Comparison of ENCODE assay signal across 7 cellular contexts in the genomic region with DNA sequence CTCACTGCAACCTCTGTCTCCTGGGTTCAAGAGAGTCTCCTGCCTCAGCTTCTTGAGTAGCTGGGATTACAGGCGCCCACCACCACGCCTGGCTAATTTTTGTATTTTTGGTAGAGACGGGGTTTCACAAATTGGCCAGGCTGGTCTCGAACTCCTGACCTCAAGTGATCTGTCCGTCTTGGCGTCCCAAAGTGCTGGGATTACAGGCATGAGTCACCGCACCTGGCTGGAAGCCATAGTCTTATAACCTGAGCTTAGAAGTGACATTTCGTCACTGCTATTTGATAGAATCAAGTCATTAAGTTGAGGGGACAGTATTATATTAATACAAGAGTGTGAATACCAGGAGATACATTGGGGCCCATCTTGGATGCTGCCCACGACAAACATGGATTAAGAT. TPM values are rescaled to one million over a fixed set of nuclear protein-coding genes. Genes with fewer than 3 reads are reported as not detected.
A peak's percentile ranks its signal among the peaks of the same experiment; 100 is the strongest.
DNase-seq lines count a peak whose midpoint lies in the region; ATAC-seq and TF ChIP-seq lines count a peak whose summit lies in the region.
"Not testable (repeated sequence)": the region's sequence is repeated elsewhere in the genome, so short reads cannot be mapped to it uniquely, and the experiment has no call there.

No MANE protein-coding gene starts in this region.

- intact Hi-C loops in PC-3 (cut with micrococcal nuclease): loop anchor here (2.0 kb wide), 1 partner anchor 17 kb away; no protein-coding TSS in a partner anchor

- not testable (repeated sequence) for ATAC-seq in PC-3; activated T-helper 17 cell treated with anti-CD3 and anti-CD28 coated beads, Interleukin-2, amount 50 U/mL, for 72 hours (replicated peaks); stimulated activated memory B cell treated with anti-CD40 and anti-IgM and Interleukin-4, amounts not matched to agents 10 μg/mL and 1 μg/mL and 100 μg/mL, for 72 hours

- peak overlapping the region; percentile 20 for H3K27ac Mint-ChIP-seq in activated T-helper 17 cell treated with anti-CD3 and anti-CD28 coated beads, Interleukin-2, amount 50 U/mL, for 72 hours
- H3K27ac Mint-ChIP-seq in stimulated activated memory B cell treated with anti-CD40 and anti-IgM and Interleukin-4, amounts not matched to agents 10 μg/mL and 1 μg/mL and 100 μg/mL, for 72 hours: peak overlapping the region; percentile 56

- not testable (repeated sequence) for H2BK5ac ChIP-seq in trophoblast cell (ENCODE audit: low read depth, low read length, poor library complexity)

- not testable (repeated sequence) for H3K9me3 Mint-ChIP-seq in activated T-helper 17 cell treated with anti-CD3 and anti-CD28 coated beads, Interleukin-2, amount 50 U/mL, for 72 hours; stimulated activated memory B cell treated with anti-CD40 and anti-IgM and Interleukin-4, amounts not matched to agents 10 μg/mL and 1 μg/mL and 100 μg/mL, for 72 hours

- CTCF ChIA-PET in HEK293 (lab: Yijun Ruan, JAX): not testable (repeated sequence)
- CTCF ChIA-PET in PC-3 (lab: Charles Lee): interaction anchor here (0.5 kb wide), 1 partner anchor 28 kb away, joined by 3 read pairs; no protein-coding TSS in a partner anchor

- not testable (repeated sequence) for H3K36me3 Mint-ChIP-seq in activated T-helper 17 cell treated with anti-CD3 and anti-CD28 coated beads, Interleukin-2, amount 50 U/mL, for 72 hours (ENCODE audit: low read depth); stimulated activated memory B cell treated with anti-CD40 and anti-IgM and Interleukin-4, amounts not matched to agents 10 μg/mL and 1 μg/mL and 100 μg/mL, for 72 hours

- not testable (repeated sequence) for H3K9ac ChIP-seq in BLaER1 treated with 17β-estradiol and CSF1 and Interleukin-3, amounts not matched to agents 10 nM and 100 nM; PC-3 (ENCODE audit: low read length); trophoblast cell (ENCODE audit: low read length)

- not testable (repeated sequence) for H3K27me3 Mint-ChIP-seq in activated T-helper 17 cell treated with anti-CD3 and anti-CD28 coated beads, Interleukin-2, amount 50 U/mL, for 72 hours; stimulated activated memory B cell treated with anti-CD40 and anti-IgM and Interleukin-4, amounts not matched to agents 10 μg/mL and 1 μg/mL and 100 μg/mL, for 72 hours

- H3K36me3 ChIP-seq in BLaER1 treated with 17β-estradiol and CSF1 and Interleukin-3, amounts not matched to agents 10 nM and 100 nM: peaks cover 0 to 13% (median 4%) of the 10 kb centered on the region in 11 experiments; a peak in 7 of 22 replicates
- H3K36me3 ChIP-seq in HEK293 (ENCODE audit: control insufficient read depth in 2 of 2, insufficient read depth in 1 of 2, low read length in 2 of 2); PC-3 (ENCODE audit: low read depth, low read length); trophoblast cell (ENCODE audit: control insufficient read depth in 1 of 2, insufficient read depth in 2 of 2, low read length in 2 of 2): not testable (repeated sequence)

- not testable (repeated sequence) for H4K8ac ChIP-seq in trophoblast cell (ENCODE audit: low read depth, low read length)

- not testable (repeated sequence) for H3K27me3 ChIP-seq in BLaER1 treated with 17β-estradiol and CSF1 and Interleukin-3, amounts not matched to agents 10 nM and 100 nM; PC-3 (ENCODE audit: low read length); trophoblast cell (ENCODE audit: insufficient read depth, low read length)

- H3F3A ChIP-seq in PC-3 (ENCODE audit: low read length, unreplicated experiment): not testable (repeated sequence)

- peak overlapping the region in 6 of 11 experiments; percentile 5 to 80 (median 66); a peak in 7 of 22 replicates for H3K4me2 ChIP-seq in BLaER1 treated with 17β-estradiol and CSF1 and Interleukin-3, amounts not matched to agents 10 nM and 100 nM
- H3K4me2 ChIP-seq in PC-3 (ENCODE audit: low read length); trophoblast cell (ENCODE audit: low read length): not testable (repeated sequence)

- not testable (repeated sequence) for TF ChIP-seq CTCF in HEK293 (tag by site-specific recombination; IDR thresholded peaks at IDR 0.05); PC-3 (conservative IDR thresholded peaks at IDR 0.05; ENCODE audit: low read depth, low read length); fibroblast of mammary gland (conservative IDR thresholded peaks at IDR 0.05; ENCODE audit: control insufficient read depth, insufficient read depth, low read depth, low read length)

- not testable (repeated sequence) for H3K18ac ChIP-seq in trophoblast cell (ENCODE audit: low read length)

- peak; percentile 74 for DNase-seq in PC-3
- DNase-seq in fibroblast of mammary gland (ENCODE audit: low read depth): peak; percentile 39
- not testable (repeated sequence) for DNase-seq in trophoblast cell

- 0 out of 22 replicates have a peak overlapping the region, but pooled peaks of 1 of the 11 experiments have one; percentile 28 for H3K27ac ChIP-seq in BLaER1 treated with 17β-estradiol and CSF1 and Interleukin-3, amounts not matched to agents 10 nM and 100 nM
- not testable (repeated sequence) for H3K27ac ChIP-seq in HEK293 (ENCODE audit: extremely low read depth, low read depth, low read length); PC-3 (ENCODE audit: low read length); trophoblast cell (ENCODE audit: low read depth, low read length)

- POLR2A ChIA-PET in HEK293 (lab: Yijun Ruan, JAX); PC-3 (lab: Charles Lee; ENCODE audit: unreplicated experiment): not testable (repeated sequence)

- not testable (repeated sequence) for H2BK12ac ChIP-seq in trophoblast cell (ENCODE audit: low read length)

- H3K4me3 ChIP-seq in BLaER1 treated with 17β-estradiol and CSF1 and Interleukin-3, amounts not matched to agents 10 nM and 100 nM; HEK293 (ENCODE audit: low read depth, low read length); PC-3 (ENCODE audit: low read length); fibroblast of mammary gland (ENCODE audit: control insufficient read depth, low read depth, low read length); trophoblast cell (ENCODE audit: low read depth, low read length): not testable (repeated sequence)

- H4K12ac ChIP-seq in trophoblast cell (ENCODE audit: low read depth, low read length): not testable (repeated sequence)

- peaks cover 75% of the 10 kb centered on the region for H3K4me1 Mint-ChIP-seq in activated T-helper 17 cell treated with anti-CD3 and anti-CD28 coated beads, Interleukin-2, amount 50 U/mL, for 72 hours
- H3K4me1 Mint-ChIP-seq in stimulated activated memory B cell treated with anti-CD40 and anti-IgM and Interleukin-4, amounts not matched to agents 10 μg/mL and 1 μg/mL and 100 μg/mL, for 72 hours: peaks cover 99% of the 10 kb centered on the region

- H2AK5ac ChIP-seq in trophoblast cell (ENCODE audit: low read length): not testable (repeated sequence)

- H2BK120ac ChIP-seq in trophoblast cell (ENCODE audit: insufficient read depth, low read length, poor library complexity): not testable (repeated sequence)

- H3K9me2 ChIP-seq in PC-3 (replicated peaks; ENCODE audit: low read length): not testable (repeated sequence)

- not testable (repeated sequence) for H4K91ac ChIP-seq in trophoblast cell (ENCODE audit: low read depth, low read length)

- H3K23ac ChIP-seq in trophoblast cell (ENCODE audit: low read length): not testable (repeated sequence)

- H3K79me2 ChIP-seq in PC-3 (ENCODE audit: low read length): peaks cover 98% of the 10 kb centered on the region
- H3K79me2 ChIP-seq in trophoblast cell (ENCODE audit: control insufficient read depth, insufficient read depth, low read length, poor library complexity): not testable (repeated sequence)

- H3K79me1 ChIP-seq in trophoblast cell (ENCODE audit: low read length): not testable (repeated sequence)

- H3K4me1 ChIP-seq in BLaER1 treated with 17β-estradiol and CSF1 and Interleukin-3, amounts not matched to agents 10 nM and 100 nM: peaks cover 58 to 85% (median 71%) of the 10 kb centered on the region in 10 experiments
- H3K4me1 ChIP-seq in HEK293 (ENCODE audit: control insufficient read depth, insufficient read depth, low read length): peaks cover 18% of the 10 kb centered on the region
- H3K4me1 ChIP-seq in PC-3 (ENCODE audit: insufficient read depth, low read length); trophoblast cell (ENCODE audit: control insufficient read depth in 1 of 2, insufficient read depth in 2 of 2, low read length in 2 of 2): not testable (repeated sequence)

- H4K20me1 ChIP-seq in BLaER1 treated with 17β-estradiol and CSF1 and Interleukin-3, amounts not matched to agents 10 nM and 100 nM: peaks cover 96 to 100% (median 98%) of the 10 kb centered on the region in 11 experiments
- H4K20me1 ChIP-seq in PC-3 (ENCODE audit: low read length): peaks cover 77% of the 10 kb centered on the region

- BruUV-seq in PC-3 (replicated peaks; lab: Mats Ljungman, UMichigan): not testable (repeated sequence)

- H3K4ac ChIP-seq in trophoblast cell (ENCODE audit: low read depth, low read length): peak overlapping the region; percentile 10

- not testable (repeated sequence) for H3K9me3 ChIP-seq in BLaER1 treated with 17β-estradiol and CSF1 and Interleukin-3, amounts not matched to agents 10 nM and 100 nM (replicated peaks in 1 of 11); HEK293 (ENCODE audit: control insufficient read depth, insufficient read depth, low read depth, low read length); PC-3 (ENCODE audit: low read length); trophoblast cell (ENCODE audit: insufficient read depth, low read depth, low read length)

- H3K14ac ChIP-seq in trophoblast cell (ENCODE audit: low read length): not testable (repeated sequence)

- not testable (repeated sequence) for H3K4me3 Mint-ChIP-seq in activated T-helper 17 cell treated with anti-CD3 and anti-CD28 coated beads, Interleukin-2, amount 50 U/mL, for 72 hours; stimulated activated memory B cell treated with anti-CD40 and anti-IgM and Interleukin-4, amounts not matched to agents 10 μg/mL and 1 μg/mL and 100 μg/mL, for 72 hours

- no CpG with 5 or more reads among the region's 9 CpGs for WGBS in trophoblast cell (ENCODE audit: extremely low coverage, insufficient coverage, insufficient read length)

- not testable (repeated sequence) for H2AFZ ChIP-seq in PC-3 (ENCODE audit: low read length); trophoblast cell (ENCODE audit: insufficient read depth, low read length, poor library complexity)

RNA-seq across cellular contexts. Expression of a gene that starts 17.9 kb away (rescaled TPM):
- 145 and 146 TPM in 2 replicates for total RNA-seq in PC-3 (2014; rRNA removed)
- total RNA-seq in activated T-helper 17 cell treated with anti-CD3 and anti-CD28 coated beads, Interleukin-2, amount 50 U/mL, for 72 hours: 10 to 100 TPM; 29.4 to 42.3 TPM
- polyA plus RNA-seq in trophoblast cell (2013): 38.5 and 42.4 TPM in 2 replicates
